ENCODE assay signal across 9 cellular contexts in genomic region chr15:51736069-51736468, GRCh38. TPM values are rescaled to one million over a fixed set of nuclear protein-coding genes. Genes with fewer than 3 reads are reported as not detected.
DNase-seq lines count a peak whose midpoint lies in the region; ATAC-seq and TF ChIP-seq lines count a peak whose summit lies in the region.
"Had no signal": no experiment of that assay in that cellular context is flagged by ENCODE, and none has a peak within 500 bp of the region (broad histone marks: within the 10 kb centered on the region; RNA-seq: fewer than 3 reads in every experiment).

No MANE protein-coding gene starts in this region.

- ATAC-seq in effector memory CD8-positive, alpha-beta T cell (replicated peaks) = no peak
- ATAC-seq in GM21381 (IDR thresholded peaks at IDR 0.05; ENCODE audit: unreplicated experiment) (no peak), GM19395 (IDR thresholded peaks at IDR 0.05; ENCODE audit: unreplicated experiment) (no peak)

- H3K27ac Mint-ChIP-seq in effector memory CD8-positive, alpha-beta T cell = peak overlapping the region; percentile 98

- H3K4me1 ChIP-seq in OCI-LY1 (ENCODE audit: insufficient read depth, low read length, severe bottlenecking) (peaks cover 48% of the 10 kb centered on the region), stomach smooth muscle (ENCODE audit: control insufficient read depth, insufficient read depth, low read length) (peaks cover 36% of the 10 kb centered on the region), OCI-LY7 (ENCODE audit: insufficient read depth, low read length, poor library complexity, severe bottlenecking) (peaks cover 18% of the 10 kb centered on the region)

- no peak overlapping the region for H3K27ac ChIP-seq in OCI-LY1 (ENCODE audit: low read depth, low read length, poor library complexity, severe bottlenecking)
- H3K27ac ChIP-seq in stomach smooth muscle (ENCODE audit: low read length) = peak overlapping the region; percentile 53
- H3K27ac ChIP-seq in OCI-LY7 (ENCODE audit: low read depth, low read length, poor library complexity, severe bottlenecking) = no peak overlapping the region

- CTCF ChIA-PET in OCI-LY7 (lab: Charles Lee; ENCODE audit: unreplicated experiment) = no interaction called here

- H3F3A ChIP-seq in OCI-LY1 (ENCODE audit: insufficient read depth, low read length) = no peaks in the 10 kb centered on the region

- no peaks in the 10 kb centered on the region for H3K27me3 ChIP-seq in OCI-LY1 (ENCODE audit: insufficient read depth, low read length)
- H3K27me3 ChIP-seq in stomach smooth muscle (ENCODE audit: control insufficient read depth in 1 of 2, insufficient read depth in 2 of 2, low read length in 2 of 2) = no peaks in the 10 kb centered on the region

- H3K4me1 Mint-ChIP-seq in effector memory CD8-positive, alpha-beta T cell (ENCODE audit: low read depth in 2 of 2) = peaks cover 60 to 68% of the 10 kb centered on the region in 2 donors

- H4K20me1 ChIP-seq in OCI-LY1 (ENCODE audit: insufficient read depth, low read length) (no peaks in the 10 kb centered on the region), OCI-LY7 (ENCODE audit: insufficient read depth, low read length) (peaks cover 3% of the 10 kb centered on the region; the same call in 1 of the 2 replicates)

- POLR2A ChIA-PET in OCI-LY7 (lab: Charles Lee) = interaction anchor here (0.5 to 0.6 kb wide), 2 partner anchors 27 to 1222 kb away, joined by 4 read pairs; no protein-coding TSS in a partner anchor

- H3K79me2 ChIP-seq in OCI-LY1 (ENCODE audit: insufficient read depth, low read length) (no peaks in the 10 kb centered on the region), OCI-LY7 (ENCODE audit: insufficient read depth, low read depth, low read length) (no peaks in the 10 kb centered on the region)

- H3K9me2 ChIP-seq in OCI-LY1 (ENCODE audit: low read depth, low read length) (no peaks in the 10 kb centered on the region), OCI-LY7 (ENCODE audit: insufficient read depth, low read length) (no peaks in the 10 kb centered on the region)

- intact Hi-C loops in OCI-LY7 (cut with micrococcal nuclease; ENCODE audit: unreplicated experiment) = loop anchor here (10.0 kb wide), 1 partner anchor 81 kb away; no protein-coding TSS in a partner anchor

- no peak overlapping the region for H2AFZ ChIP-seq in OCI-LY1 (ENCODE audit: low read length)
- no peak overlapping the region for H2AFZ ChIP-seq in OCI-LY7 (ENCODE audit: low read length)

- no peaks in the 10 kb centered on the region for H3K36me3 ChIP-seq in OCI-LY1 (ENCODE audit: insufficient read depth, low read length)
- no peaks in the 10 kb centered on the region for H3K36me3 ChIP-seq in stomach smooth muscle (ENCODE audit: control insufficient read depth in 2 of 2, insufficient read depth in 2 of 2, low read length in 2 of 2)
- H3K36me3 ChIP-seq in OCI-LY7 (ENCODE audit: insufficient read depth, low read length) = no peaks in the 10 kb centered on the region

- peak overlapping the region; percentile 86 to 92 for H3K4me3 Mint-ChIP-seq in effector memory CD8-positive, alpha-beta T cell

- H3K36me3 Mint-ChIP-seq in effector memory CD8-positive, alpha-beta T cell (ENCODE audit: insufficient read depth) = peaks cover 14% of the 10 kb centered on the region

- H3K9ac ChIP-seq in OCI-LY1 (ENCODE audit: low read length) = no peak overlapping the region
- H3K9ac ChIP-seq in stomach smooth muscle (ENCODE audit: low read length in 2 of 2) = peak overlapping the region; percentile 47 to 54

- H3K27me3 Mint-ChIP-seq in effector memory CD8-positive, alpha-beta T cell = no peaks in the 10 kb centered on the region

- H3K4me2 ChIP-seq in OCI-LY1 (ENCODE audit: low read length) (peak overlapping the region; percentile 53), OCI-LY7 (ENCODE audit: low read length) (no peak overlapping the region)

- no peaks in the 10 kb centered on the region for H3K9me3 ChIP-seq in OCI-LY1 (ENCODE audit: low read length)
- H3K9me3 ChIP-seq in stomach smooth muscle (ENCODE audit: control insufficient read depth in 2 of 2, low read length in 2 of 2) = no peaks in the 10 kb centered on the region
- no peaks in the 10 kb centered on the region for H3K9me3 ChIP-seq in OCI-LY7 (ENCODE audit: low read length)

- no peak for TF ChIP-seq CTCF in OCI-LY1 (IDR thresholded peaks at IDR 0.05; ENCODE audit: low read length)
- no peak for TF ChIP-seq CTCF in OCI-LY7 (conservative IDR thresholded peaks at IDR 0.05; ENCODE audit: low read length)

- no peaks in the 10 kb centered on the region for H3K9me3 Mint-ChIP-seq in effector memory CD8-positive, alpha-beta T cell

- no TSS peak for BruUV-seq in OCI-LY7 (replicated peaks; lab: Mats Ljungman, UMichigan)

- DNase-seq in stimulated activated CD4-positive, alpha-beta T cell treated with anti-CD3 and anti-CD28 coated beads, Interleukin-2, amount 100 ng/mL, for 24 hours = peak; percentile 14 to 31
- DNase-seq in stimulated activated CD4-positive, alpha-beta T cell treated with anti-CD3 and anti-CD28 coated beads, Interleukin-12 subunit alpha, Interleukin-12 subunit beta, amount 100 ng/mL, for 4 hours = no peak
- DNase-seq in effector memory CD8-positive, alpha-beta T cell = no peak
- DNase-seq in OCI-LY7 (ENCODE audit: low spot score) = no peak

- H3K4me3 ChIP-seq in OCI-LY1 (ENCODE audit: low read depth, low read length, poor library complexity, severe bottlenecking) = peak overlapping the region; percentile 60
- peak overlapping the region; percentile 62 to 83 for H3K4me3 ChIP-seq in stomach smooth muscle (ENCODE audit: low read length in 2 of 2)
- no peak overlapping the region for H3K4me3 ChIP-seq in OCI-LY7 (ENCODE audit: low read depth, low read length, poor library complexity, severe bottlenecking)

RNA-seq across cellular contexts. Expression of gene LYSMD2, which starts 1.4 kb away (rescaled TPM):
- not detected in 2 replicates for total RNA-seq in OCI-LY7 (2014; rRNA removed; shearing (Covaris generic))
- 0.50 and 0.89 TPM in 2 replicates for total RNA-seq in OCI-LY7 (2022)

RNA-seq across cellular contexts. Expression of gene TMOD2, which starts 15.3 kb away (rescaled TPM):
- not detected in 2 replicates for total RNA-seq in OCI-LY7 (2014; rRNA removed; shearing (Covaris generic))
- total RNA-seq in OCI-LY7 (2022) = 0.11 and 0.44 TPM in 2 replicates

RNA-seq across cellular contexts. Expression of gene SCG3, which starts 54.8 kb away (rescaled TPM):
- not detected in 2 replicates for total RNA-seq in OCI-LY7 (2014; rRNA removed; shearing (Covaris generic))
- total RNA-seq in OCI-LY7 (2022) = not detected in 2 replicates
- total RNA-seq: pulmonary artery endothelial cell had no signal

Comparison
In these comparisons a context has a peak if more than half of its experiments do, and no peak if none do; other contexts are left out.
1. DNase-seq: peak in stimulated activated CD4-positive, alpha-beta T cell treated with anti-CD3 and anti-CD28 coated beads, Interleukin-2, amount 100 ng/mL, for 24 hours (2 of 2); none in stimulated activated CD4-positive, alpha-beta T cell treated with anti-CD3 and anti-CD28 coated beads, Interleukin-12 subunit alpha, Interleukin-12 subunit beta, amount 100 ng/mL, for 4 hours (single experiment), effector memory CD8-positive, alpha-beta T cell (0 of 3) and OCI-LY7 (single experiment).